ENCODE assay signal across 21 cellular contexts in genomic region chr5:159227452-159227851, GRCh38. TPM values are rescaled to one million over a fixed set of nuclear protein-coding genes. Genes with fewer than 3 reads are reported as not detected.
DNase-seq lines count a peak whose midpoint lies in the region; ATAC-seq and TF ChIP-seq lines count a peak whose summit lies in the region.
"Had no signal": no experiment of that assay in that cellular context is flagged by ENCODE, and none has a peak within 500 bp of the region (broad histone marks: within the 10 kb centered on the region; RNA-seq: fewer than 3 reads in every experiment).

No MANE protein-coding gene starts in this region.

- no peaks in the 10 kb centered on the region for H3K4me1 ChIP-seq in lower lobe of right lung
- H3K4me1 ChIP-seq: BLaER1 treated with 17β-estradiol and CSF1 and Interleukin-3, amounts not matched to agents 10 nM and 100 nM had no signal

- H3K27ac ChIP-seq in epithelial cell of prostate (peak overlapping the region; percentile 99), lower lobe of right lung (no peak overlapping the region)
- H3K27ac ChIP-seq: BLaER1 treated with 17β-estradiol and CSF1 and Interleukin-3, amounts not matched to agents 10 nM and 100 nM; KMS-11 had no signal

- H3K27me3 ChIP-seq in lower lobe of right lung (ENCODE audit: low read depth), result no peaks in the 10 kb centered on the region
- H3K27me3 ChIP-seq: BLaER1 treated with 17β-estradiol and CSF1 and Interleukin-3, amounts not matched to agents 10 nM and 100 nM had no signal

- H3K36me3 ChIP-seq in lower lobe of right lung, result no peaks in the 10 kb centered on the region
- H3K36me3 ChIP-seq: BLaER1 treated with 17β-estradiol and CSF1 and Interleukin-3, amounts not matched to agents 10 nM and 100 nM had no signal

- TF ChIP-seq CTCF in lower lobe of right lung (IDR thresholded peaks at IDR 0.05), result no peak

- intact Hi-C loops in lower lobe of right lung (cut with DNase I), result no loop called here

- ATAC-seq in lower lobe of right lung (peak; percentile 58 to 79), HG02973 (IDR thresholded peaks at IDR 0.05; ENCODE audit: unreplicated experiment) (no peak)

- H3K4me3 ChIP-seq in lower lobe of right lung, result no peak overlapping the region
- H3K4me3 ChIP-seq: BLaER1 treated with 17β-estradiol and CSF1 and Interleukin-3, amounts not matched to agents 10 nM and 100 nM; GM23338 had no signal

- no peaks in the 10 kb centered on the region for H3K9me3 ChIP-seq in lower lobe of right lung
- H3K9me3 ChIP-seq: BLaER1 treated with 17β-estradiol and CSF1 and Interleukin-3, amounts not matched to agents 10 nM and 100 nM had no signal

- peak; percentile 75 for DNase-seq in HPDE6-E6E7 (ENCODE audit: extremely low spot score)
- DNase-seq in NOMO-1 treated with DMSO at 0.1 percent for 48 hours (lab: John Stamatoyannopoulos, UW; ENCODE audit: unreplicated experiment), result peak; percentile 34
- DNase-seq in epithelial cell of prostate (ENCODE audit: low read depth, low spot score), result peak; percentile 95
- no peak for DNase-seq in lower lobe of right lung
- DNase-seq in NCI-H82 treated with DMSO at 0.1 percent for 48 hours (lab: John Stamatoyannopoulos, UW; ENCODE audit: unreplicated experiment), result no peak
- no peak for DNase-seq in hippocampal formation (lab: John Stamatoyannopoulos, UW)
- DNase-seq: ACHN; CD4-positive, alpha-beta memory T cell; DND-41; HCEC 1CT; IMR-90; NCI-H1048; NCI-H1417 treated with DMSO at 0.1 percent for 48 hours; NCI-H187 treated with DMSO at 0.1 percent for 48 hours; NCI-H2107; NCI-H2227 treated with DMSO at 0.1 percent for 48 hours; NCI-H510A had no signal

RNA-seq across cellular contexts. Expression of gene RNF145, which starts 18.1 kb away (rescaled TPM):
- total RNA-seq in lower lobe of right lung, result 221 TPM

RNA-seq across cellular contexts. Expression of gene UBLCP1, which starts 35.6 kb away (rescaled TPM):
- 28.9 TPM for total RNA-seq in lower lobe of right lung

Comparison
In these comparisons a context has a peak if more than half of its experiments do, and no peak if none do; other contexts are left out.
1. DNase-seq: peak in HPDE6-E6E7 (single experiment), NOMO-1 treated with DMSO at 0.1 percent for 48 hours (single experiment) and epithelial cell of prostate (single experiment); none in lower lobe of right lung (single experiment), NCI-H82 treated with DMSO at 0.1 percent for 48 hours (single experiment) and hippocampal formation (0 of 2).